15 cellular contexts compared by ENCODE assay signal in the genomic region with DNA sequence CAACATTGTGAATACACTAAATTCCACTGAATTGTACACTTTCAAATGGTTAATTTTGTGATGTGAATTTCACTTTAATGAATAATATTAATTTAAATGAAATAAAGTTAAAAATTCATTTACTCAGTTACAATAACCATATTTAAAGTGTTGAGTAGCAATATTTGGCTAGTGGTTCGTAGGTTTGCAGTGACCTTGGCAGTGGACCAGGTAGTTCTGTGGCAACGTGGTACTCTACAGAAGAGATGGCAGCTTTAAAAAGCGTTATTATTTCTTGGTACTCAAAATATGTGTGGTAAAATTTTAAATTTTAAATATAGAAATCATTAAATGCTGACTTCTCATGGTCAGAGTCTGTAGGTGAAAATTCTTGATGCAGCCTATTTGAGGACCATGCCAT. TPM values are rescaled to one million over a fixed set of nuclear protein-coding genes. Genes with fewer than 3 reads are reported as not detected.
DNase-seq lines count a peak whose midpoint lies in the region; ATAC-seq and TF ChIP-seq lines count a peak whose summit lies in the region.
"Had no signal": no experiment of that assay in that cellular context is flagged by ENCODE, and none has a peak within 500 bp of the region (broad histone marks: within the 10 kb centered on the region; RNA-seq: fewer than 3 reads in every experiment).

No MANE protein-coding gene starts in this region.

- H3K9me3 Mint-ChIP-seq in activated CD4-positive, alpha-beta T cell treated with anti-CD3 and anti-CD28 coated beads, Interleukin-2, amount 10 ng/mL, durations not matched to agents 24 days and 14 days, result no peaks in the 10 kb centered on the region
- H3K9me3 Mint-ChIP-seq: CD8-positive, alpha-beta T cell; H9; IgD-negative memory B cell had no signal

- peaks cover 40% of the 10 kb centered on the region for H3K36me3 Mint-ChIP-seq in activated CD4-positive, alpha-beta T cell treated with anti-CD3 and anti-CD28 coated beads, Interleukin-2, amount 10 ng/mL, durations not matched to agents 24 days and 14 days (ENCODE audit: low read depth)

- H3K9me3 ChIP-seq in Karpas-422 (ENCODE audit: low read length) (no peaks in the 10 kb centered on the region), prostate gland (no peaks in the 10 kb centered on the region)

- no peak overlapping the region for H2AFZ ChIP-seq in Karpas-422 (ENCODE audit: low read length)

- no peaks in the 10 kb centered on the region for H3K9me2 ChIP-seq in Karpas-422 (replicated peaks; ENCODE audit: insufficient read depth, low read length)

- peaks cover 31% of the 10 kb centered on the region for H3K4me1 ChIP-seq in Karpas-422 (ENCODE audit: low read length)
- no peaks in the 10 kb centered on the region for H3K4me1 ChIP-seq in prostate gland (replicated peaks)

- no peak for TF ChIP-seq CTCF in prostate gland (IDR thresholded peaks at IDR 0.05)

- no peak overlapping the region for H3K9ac ChIP-seq in Karpas-422 (ENCODE audit: low read length)

- 72% methylated on average over 3 of the region's 3 CpGs for WGBS in prostate gland

- ATAC-seq in esophagus mucosa (no peak), HG03045 (IDR thresholded peaks at IDR 0.05; ENCODE audit: unreplicated experiment) (no peak)
- ATAC-seq: CD8-positive, alpha-beta T cell had no signal

- no peaks in the 10 kb centered on the region for H4K20me1 ChIP-seq in Karpas-422 (ENCODE audit: insufficient read depth, low read depth, low read length)

- intact Hi-C loops in activated CD4-positive, alpha-beta T cell treated with anti-CD3 and anti-CD28 coated beads, Interleukin-2, amount 10 ng/mL, durations not matched to agents 24 days and 14 days (cut with micrococcal nuclease), result no loop called here
- intact Hi-C loops in prostate gland (cut with DNase I), result no loop called here

- H3K36me3 ChIP-seq in Karpas-422 (ENCODE audit: insufficient read depth, low read length), result peaks cover 18% of the 10 kb centered on the region; the same call in 1 of the 2 replicates
- no peaks in the 10 kb centered on the region for H3K36me3 ChIP-seq in prostate gland

- H3K4me3 ChIP-seq in Karpas-422 (ENCODE audit: low read length) (no peak overlapping the region), prostate gland (no peak overlapping the region)
- H3K4me3 ChIP-seq: GM12878 had no signal

- no peak overlapping the region for H3K4me2 ChIP-seq in Karpas-422 (ENCODE audit: low read depth, low read length, poor library complexity, severe bottlenecking)

- no peak overlapping the region for H3K27ac Mint-ChIP-seq in activated CD4-positive, alpha-beta T cell treated with anti-CD3 and anti-CD28 coated beads, Interleukin-2, amount 10 ng/mL, durations not matched to agents 24 days and 14 days
- H3K27ac Mint-ChIP-seq: B cell; CD8-positive, alpha-beta T cell had no signal

- peaks cover 22% of the 10 kb centered on the region for H3K4me1 Mint-ChIP-seq in activated CD4-positive, alpha-beta T cell treated with anti-CD3 and anti-CD28 coated beads, Interleukin-2, amount 10 ng/mL, durations not matched to agents 24 days and 14 days
- H3K4me1 Mint-ChIP-seq: CD14-positive monocyte had no signal

- DNase-seq in DMS79 (lab: John Stamatoyannopoulos, UW), result peak; percentile 34
- no peak for DNase-seq in Karpas-422
- peak; percentile 28 for DNase-seq in cerebellar cortex (ENCODE audit: low spot score)
- DNase-seq in activated CD4-positive, alpha-beta T cell treated with anti-CD3 and anti-CD28 coated beads, Interleukin-2, amount 10 ng/mL, durations not matched to agents 24 days and 14 days, result no peak
- DNase-seq in prostate gland (ENCODE audit: low spot score), result no peak
- DNase-seq: CD8-positive, alpha-beta T cell; COR-L47; GOT3; H9 had no signal

- no peak overlapping the region for H3K4me3 Mint-ChIP-seq in activated CD4-positive, alpha-beta T cell treated with anti-CD3 and anti-CD28 coated beads, Interleukin-2, amount 10 ng/mL, durations not matched to agents 24 days and 14 days
- H3K4me3 Mint-ChIP-seq: B cell; CD14-positive monocyte; CD8-positive, alpha-beta T cell; H9; IgD-negative memory B cell had no signal

- peaks cover 98% of the 10 kb centered on the region for H3K79me2 ChIP-seq in Karpas-422 (ENCODE audit: low read length)

- no peaks in the 10 kb centered on the region for H3K27me3 Mint-ChIP-seq in activated CD4-positive, alpha-beta T cell treated with anti-CD3 and anti-CD28 coated beads, Interleukin-2, amount 10 ng/mL, durations not matched to agents 24 days and 14 days
- H3K27me3 Mint-ChIP-seq: B cell, IgD-negative memory B cell had no signal

- TF ChIP-seq POLR2A in prostate gland (IDR thresholded peaks at IDR 0.05), result no peak

- H3K27ac ChIP-seq in Karpas-422 (ENCODE audit: low read length) (0 out of 2 replicates have a peak overlapping the region, but pooled peaks have one; percentile 13), prostate gland (no peak overlapping the region)

- no peaks in the 10 kb centered on the region for H3K27me3 ChIP-seq in Karpas-422 (ENCODE audit: low read length)
- H3K27me3 ChIP-seq in prostate gland (replicated peaks; ENCODE audit: insufficient read depth), result no peaks in the 10 kb centered on the region

RNA-seq across cellular contexts. Expression of a gene that starts 51.6 kb away (rescaled TPM):
- 15.5 and 31.6 TPM in 2 replicates for total RNA-seq in Karpas-422 (2014; rRNA removed; shearing (Covaris generic); ENCODE audit: low replicate concordance)
- total RNA-seq in activated CD4-positive, alpha-beta T cell treated with anti-CD3 and anti-CD28 coated beads, Interleukin-2, amount 10 ng/mL, durations not matched to agents 24 days and 14 days, result 55.5 and 59.2 TPM in 2 replicates
- total RNA-seq in esophagus mucosa (38.4 TPM), prostate gland (10 to 100 TPM; 29.3 to 51.7 TPM)

Comparison
In these comparisons a context has a peak if more than half of its experiments do, and no peak if none do; other contexts are left out.
1. DNase-seq: peak in DMS79 (single experiment) and cerebellar cortex (single experiment); none in Karpas-422 (single experiment), activated CD4-positive, alpha-beta T cell treated with anti-CD3 and anti-CD28 coated beads, Interleukin-2, amount 10 ng/mL, durations not matched to agents 24 days and 14 days (single experiment) and prostate gland (single experiment).